1 cellular context compared by ENCODE assay signal in genomic region chr5:82426419-82427154, GRCh38.
A peak's percentile ranks its signal among the peaks of the same experiment; 100 is the strongest.
TF ChIP-seq lines count a peak whose summit lies in the region.

No MANE protein-coding gene starts in this region.

TF ChIP-seq in K562, 482 proteins besides CTCF, POLR2A, EP300 and RAD21 (continued from another document):
- TF ChIP-seq SPI1 (IDR thresholded peaks at IDR 0.05; ENCODE audit: borderline replicate concordance, low read depth, low read length) (peak; percentile 58; the same call in 1 of the 2 replicates), ZNF408 (CRISPR knock-in tag; IDR thresholded peaks at IDR 0.05; ENCODE audit: low read depth) (no peak), THRB (CRISPR knock-in tag; conservative IDR thresholded peaks at IDR 0.05) (no peak), PCBP1 (IDR thresholded peaks at IDR 0.05; ENCODE audit: low read depth, low read length, poor library complexity, severe bottlenecking) (no peak)
